ENCODE assay signal across 26 cellular contexts in genomic region chr6:163400509-163400908, GRCh38.
"Had no signal": no experiment of that assay in that cellular context is flagged by ENCODE, and none has a peak within 500 bp of the region (broad histone marks: within the 10 kb centered on the region; RNA-seq: fewer than 3 reads in every experiment).

No MANE protein-coding gene starts in this region.

- H3K36me3 ChIP-seq: left ventricle myocardium inferior, ovary, right atrium auricular region, stomach, thyroid gland, transverse colon, upper lobe of left lung, vagina had no signal

- H3K4me3 Mint-ChIP-seq: mesothelial cell of epicardium; naive thymus-derived CD4-positive, alpha-beta T cell; nephron; stimulated activated naive B cell treated with anti-CD40 and anti-IgM and Interleukin-4, amounts not matched to agents 10 μg/mL and 1 μg/mL and 100 μg/mL, for 72 hours had no signal

- H3K4me3 ChIP-seq: hepatocyte, left ventricle myocardium inferior, lung, mucosa of descending colon, ovary, right atrium auricular region, skin epidermis, stomach, testis, thyroid gland, transverse colon, upper lobe of left lung, vagina had no signal

- H3K27me3 ChIP-seq: hepatocyte, ovary, right atrium auricular region, stomach, testis, thyroid gland, transverse colon, upper lobe of left lung, vagina had no signal

- ATAC-seq: mucosa of descending colon; naive thymus-derived CD4-positive, alpha-beta T cell; sciatic nerve; stimulated activated naive B cell treated with anti-CD40 and anti-IgM and Interleukin-4, amounts not matched to agents 10 μg/mL and 1 μg/mL and 100 μg/mL, for 72 hours; stimulated activated naive CD8-positive, alpha-beta T cell treated with anti-CD3 and anti-CD28 coated beads, Interleukin-15, Interleukin-2, amounts not matched to agents 100 U/mL and 50 U/mL, for 24 hours had no signal

- DNase-seq: islet precursor cell; left ventricle myocardium inferior; mesendoderm; mucosa of descending colon; naive thymus-derived CD4-positive, alpha-beta T cell; ovary; stimulated activated CD4-positive, alpha-beta T cell treated with anti-CD3 and anti-CD28 coated beads, Interleukin-12 subunit alpha, Interleukin-12 subunit beta, amount 100 ng/mL, for 4 hours; stimulated activated CD4-positive, alpha-beta T cell treated with anti-CD3 and anti-CD28 coated beads, Interleukin-15, amount 100 ng/mL, for 24 hours; stimulated activated CD4-positive, alpha-beta T cell treated with anti-CD3 and anti-CD28 coated beads, Interleukin-2, amount 100 ng/mL, for 24 hours; stimulated activated CD4-positive, alpha-beta T cell treated with anti-CD3 and anti-CD28 coated beads, Interleukin-4, amount 100 ng/mL, for 1 hour; stimulated activated naive B cell treated with anti-CD40 and anti-IgM and Interleukin-4, amounts not matched to agents 10 μg/mL and 1 μg/mL and 100 μg/mL, for 72 hours; stimulated activated naive CD8-positive, alpha-beta T cell treated with anti-CD3 and anti-CD28 coated beads, Interleukin-15, Interleukin-2, amounts not matched to agents 100 U/mL and 50 U/mL, for 24 hours; stomach; testis; thyroid gland; transverse colon; upper lobe of left lung had no signal

- H2AFZ ChIP-seq: hepatocyte had no signal

- H3K4me2 ChIP-seq: hepatocyte had no signal

- H3K79me2 ChIP-seq: hepatocyte had no signal

- H3K9me3 ChIP-seq: left ventricle myocardium inferior, mucosa of descending colon, ovary, right atrium auricular region, stomach, testis, thyroid gland, transverse colon, upper lobe of left lung, vagina had no signal

- H3K27ac ChIP-seq: hepatocyte, left ventricle myocardium inferior, ovary, right atrium auricular region, skin epidermis, stomach, testis, thyroid gland, transverse colon, upper lobe of left lung, vagina had no signal

- H3K36me3 Mint-ChIP-seq: mesothelial cell of epicardium; naive thymus-derived CD4-positive, alpha-beta T cell had no signal

- H3K27ac Mint-ChIP-seq: mesothelial cell of epicardium; naive thymus-derived CD4-positive, alpha-beta T cell; progenitor cell of endocrine pancreas; stimulated activated naive B cell treated with anti-CD40 and anti-IgM and Interleukin-4, amounts not matched to agents 10 μg/mL and 1 μg/mL and 100 μg/mL, for 72 hours had no signal

- H3K9me3 Mint-ChIP-seq: mesothelial cell of epicardium; naive thymus-derived CD4-positive, alpha-beta T cell; nephron had no signal
